In the genomic region with DNA sequence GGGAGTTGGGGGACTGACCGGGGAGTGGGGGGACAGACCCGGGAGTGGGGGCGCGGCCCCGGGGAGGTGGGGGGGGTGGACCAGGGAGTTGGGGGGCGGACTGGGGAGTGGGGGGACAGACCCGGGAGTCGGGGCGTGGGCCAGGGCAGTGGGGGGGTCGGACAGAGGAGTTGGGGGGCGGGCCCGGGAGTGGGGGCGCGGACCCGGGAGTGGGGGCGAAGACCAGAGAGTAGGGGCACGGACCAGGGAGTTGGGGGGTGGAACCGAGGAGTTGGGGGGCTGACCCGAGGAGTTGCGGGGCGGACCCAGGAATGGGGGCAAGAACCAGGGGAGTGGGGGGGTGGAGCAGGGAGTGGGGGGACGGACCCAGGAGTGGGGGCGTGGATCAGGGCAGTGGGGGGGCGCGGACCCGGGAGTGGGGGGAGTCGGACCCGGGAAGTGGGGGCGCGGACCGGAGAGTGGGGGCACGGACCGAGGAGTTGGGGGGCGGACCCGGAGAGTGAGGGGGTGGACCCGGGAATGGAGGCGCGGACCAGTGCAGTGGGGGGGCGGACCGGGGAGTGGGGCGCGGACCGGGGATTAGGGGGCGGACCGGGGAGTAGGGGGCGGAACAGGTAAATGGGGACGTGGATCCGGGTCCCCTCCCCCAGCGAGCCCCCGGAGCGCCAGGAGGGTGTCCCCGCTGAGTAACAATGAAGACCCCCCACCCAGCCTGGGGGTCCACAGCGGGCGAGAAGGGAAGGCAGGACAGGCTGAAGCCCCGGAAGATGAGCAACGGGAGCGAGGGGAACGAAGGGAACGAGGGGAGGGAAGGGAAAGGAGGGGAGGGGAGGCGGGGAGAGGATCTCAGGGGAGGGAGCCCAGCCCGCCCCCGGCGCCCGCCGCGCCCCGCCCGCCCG, we compare ENCODE assay signal across 2 cellular contexts.
TF ChIP-seq lines count a peak whose summit lies in the region.

No MANE protein-coding gene starts in this region.

TF ChIP-seq in IMR-90, 13 proteins besides CTCF, POLR2A, EP300 and RAD21:
- TF ChIP-seq CHD1 (IDR thresholded peaks at IDR 0.05; ENCODE audit: low read depth, low read length), result no peak
- no peak for TF ChIP-seq CEBPB (IDR thresholded peaks at IDR 0.05; ENCODE audit: low read depth, low read length)
- TF ChIP-seq MAZ (IDR thresholded peaks at IDR 0.05; ENCODE audit: borderline replicate concordance, low read depth, low read length), result no peak; the same call in 1 of the 2 replicates
- TF ChIP-seq FOS (IDR thresholded peaks at IDR 0.05; ENCODE audit: low read depth, low read length), result no peak
- TF ChIP-seq, protein P1, sequence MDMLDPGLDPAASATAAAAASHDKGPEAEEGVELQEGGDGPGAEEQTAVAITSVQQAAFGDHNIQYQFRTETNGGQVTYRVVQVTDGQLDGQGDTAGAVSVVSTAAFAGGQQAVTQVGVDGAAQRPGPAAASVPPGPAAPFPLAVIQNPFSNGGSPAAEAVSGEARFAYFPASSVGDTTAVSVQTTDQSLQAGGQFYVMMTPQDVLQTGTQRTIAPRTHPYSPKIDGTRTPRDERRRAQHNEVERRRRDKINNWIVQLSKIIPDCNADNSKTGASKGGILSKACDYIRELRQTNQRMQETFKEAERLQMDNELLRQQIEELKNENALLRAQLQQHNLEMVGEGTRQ (IDR thresholded peaks at IDR 0.05; ENCODE audit: low read depth, low read length), result no peak
- TF ChIP-seq MAFK (IDR thresholded peaks at IDR 0.05; ENCODE audit: low read depth, low read length), result no peak
- no peak for TF ChIP-seq RFX5 (IDR thresholded peaks at IDR 0.05; ENCODE audit: low read depth, low read length)
- TF ChIP-seq MXI1 (IDR thresholded peaks at IDR 0.05; ENCODE audit: borderline replicate concordance, low read depth, low read length), result no peak; the same call in 1 of the 2 replicates
- TF ChIP-seq, protein P2, sequence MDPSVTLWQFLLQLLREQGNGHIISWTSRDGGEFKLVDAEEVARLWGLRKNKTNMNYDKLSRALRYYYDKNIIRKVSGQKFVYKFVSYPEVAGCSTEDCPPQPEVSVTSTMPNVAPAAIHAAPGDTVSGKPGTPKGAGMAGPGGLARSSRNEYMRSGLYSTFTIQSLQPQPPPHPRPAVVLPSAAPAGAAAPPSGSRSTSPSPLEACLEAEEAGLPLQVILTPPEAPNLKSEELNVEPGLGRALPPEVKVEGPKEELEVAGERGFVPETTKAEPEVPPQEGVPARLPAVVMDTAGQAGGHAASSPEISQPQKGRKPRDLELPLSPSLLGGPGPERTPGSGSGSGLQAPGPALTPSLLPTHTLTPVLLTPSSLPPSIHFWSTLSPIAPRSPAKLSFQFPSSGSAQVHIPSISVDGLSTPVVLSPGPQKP (IDR thresholded peaks at IDR 0.05; ENCODE audit: borderline replicate concordance, low read depth, low read length), result no peak
- TF ChIP-seq NFE2L2 (IDR thresholded peaks at IDR 0.05; ENCODE audit: low read depth, low read length), result no peak
- TF ChIP-seq SMC3 (IDR thresholded peaks at IDR 0.05; ENCODE audit: low read depth, low read length), result no peak
- TF ChIP-seq RCOR1 (IDR thresholded peaks at IDR 0.05; ENCODE audit: insufficient replicate concordance, low read length), result no peak
- no peak for TF ChIP-seq BHLHE40 (IDR thresholded peaks at IDR 0.05; ENCODE audit: low read depth, low read length)

TF ChIP-seq in K562, 482 proteins besides CTCF, POLR2A, EP300 and RAD21 (continues in another document):
- TF ChIP-seq ZBTB7A (IDR thresholded peaks at IDR 0.05; ENCODE audit: borderline replicate concordance, control insufficient read depth, low read depth, low read length) (peak; percentile 83), ZNF436 (CRISPR knock-in tag; IDR thresholded peaks at IDR 0.05) (no peak), RBFOX2 (IDR thresholded peaks at IDR 0.05; ENCODE audit: low read depth, low read length) (peak; percentile 53), ZNF140 (CRISPR knock-in tag; IDR thresholded peaks at IDR 0.05) (no peak), CXXC5 (CRISPR knock-in tag; IDR thresholded peaks at IDR 0.05) (no peak), SIN3A (IDR thresholded peaks at IDR 0.05; ENCODE audit: borderline replicate concordance in 2 of 2, control insufficient read depth in 1 of 2, low read depth in 2 of 2, low read length in 2 of 2) (peak; percentile 27 to 69; a peak in 1 of 4 replicates), BRD9 (IDR thresholded peaks at IDR 0.05; ENCODE audit: low read depth, partially characterized antibody) (no peak)
- TF ChIP-seq, protein P3, sequence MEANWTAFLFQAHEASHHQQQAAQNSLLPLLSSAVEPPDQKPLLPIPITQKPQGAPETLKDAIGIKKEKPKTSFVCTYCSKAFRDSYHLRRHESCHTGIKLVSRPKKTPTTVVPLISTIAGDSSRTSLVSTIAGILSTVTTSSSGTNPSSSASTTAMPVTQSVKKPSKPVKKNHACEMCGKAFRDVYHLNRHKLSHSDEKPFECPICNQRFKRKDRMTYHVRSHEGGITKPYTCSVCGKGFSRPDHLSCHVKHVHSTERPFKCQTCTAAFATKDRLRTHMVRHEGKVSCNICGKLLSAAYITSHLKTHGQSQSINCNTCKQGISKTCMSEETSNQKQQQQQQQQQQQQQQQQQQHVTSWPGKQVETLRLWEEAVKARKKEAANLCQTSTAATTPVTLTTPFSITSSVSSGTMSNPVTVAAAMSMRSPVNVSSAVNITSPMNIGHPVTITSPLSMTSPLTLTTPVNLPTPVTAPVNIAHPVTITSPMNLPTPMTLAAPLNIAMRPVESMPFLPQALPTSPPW (CRISPR knock-in tag; IDR thresholded peaks at IDR 0.05), result peak; percentile 95
- TF ChIP-seq, protein P4, sequence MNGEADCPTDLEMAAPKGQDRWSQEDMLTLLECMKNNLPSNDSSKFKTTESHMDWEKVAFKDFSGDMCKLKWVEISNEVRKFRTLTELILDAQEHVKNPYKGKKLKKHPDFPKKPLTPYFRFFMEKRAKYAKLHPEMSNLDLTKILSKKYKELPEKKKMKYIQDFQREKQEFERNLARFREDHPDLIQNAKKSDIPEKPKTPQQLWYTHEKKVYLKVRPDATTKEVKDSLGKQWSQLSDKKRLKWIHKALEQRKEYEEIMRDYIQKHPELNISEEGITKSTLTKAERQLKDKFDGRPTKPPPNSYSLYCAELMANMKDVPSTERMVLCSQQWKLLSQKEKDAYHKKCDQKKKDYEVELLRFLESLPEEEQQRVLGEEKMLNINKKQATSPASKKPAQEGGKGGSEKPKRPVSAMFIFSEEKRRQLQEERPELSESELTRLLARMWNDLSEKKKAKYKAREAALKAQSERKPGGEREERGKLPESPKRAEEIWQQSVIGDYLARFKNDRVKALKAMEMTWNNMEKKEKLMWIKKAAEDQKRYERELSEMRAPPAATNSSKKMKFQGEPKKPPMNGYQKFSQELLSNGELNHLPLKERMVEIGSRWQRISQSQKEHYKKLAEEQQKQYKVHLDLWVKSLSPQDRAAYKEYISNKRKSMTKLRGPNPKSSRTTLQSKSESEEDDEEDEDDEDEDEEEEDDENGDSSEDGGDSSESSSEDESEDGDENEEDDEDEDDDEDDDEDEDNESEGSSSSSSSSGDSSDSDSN (IDR thresholded peaks at IDR 0.05; ENCODE audit: borderline replicate concordance in 1 of 2, low read depth in 2 of 2, low read length in 2 of 2), result 0 out of 4 replicates have a peak, but pooled peaks of 1 of the 2 experiments have one; percentile 6
- TF ChIP-seq, protein P5, sequence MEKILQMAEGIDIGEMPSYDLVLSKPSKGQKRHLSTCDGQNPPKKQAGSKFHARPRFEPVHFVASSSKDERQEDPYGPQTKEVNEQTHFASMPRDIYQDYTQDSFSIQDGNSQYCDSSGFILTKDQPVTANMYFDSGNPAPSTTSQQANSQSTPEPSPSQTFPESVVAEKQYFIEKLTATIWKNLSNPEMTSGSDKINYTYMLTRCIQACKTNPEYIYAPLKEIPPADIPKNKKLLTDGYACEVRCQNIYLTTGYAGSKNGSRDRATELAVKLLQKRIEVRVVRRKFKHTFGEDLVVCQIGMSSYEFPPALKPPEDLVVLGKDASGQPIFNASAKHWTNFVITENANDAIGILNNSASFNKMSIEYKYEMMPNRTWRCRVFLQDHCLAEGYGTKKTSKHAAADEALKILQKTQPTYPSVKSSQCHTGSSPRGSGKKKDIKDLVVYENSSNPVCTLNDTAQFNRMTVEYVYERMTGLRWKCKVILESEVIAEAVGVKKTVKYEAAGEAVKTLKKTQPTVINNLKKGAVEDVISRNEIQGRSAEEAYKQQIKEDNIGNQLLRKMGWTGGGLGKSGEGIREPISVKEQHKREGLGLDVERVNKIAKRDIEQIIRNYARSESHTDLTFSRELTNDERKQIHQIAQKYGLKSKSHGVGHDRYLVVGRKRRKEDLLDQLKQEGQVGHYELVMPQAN (IDR thresholded peaks at IDR 0.05; ENCODE audit: borderline replicate concordance), result peak; percentile 60
- TF ChIP-seq, protein P6, sequence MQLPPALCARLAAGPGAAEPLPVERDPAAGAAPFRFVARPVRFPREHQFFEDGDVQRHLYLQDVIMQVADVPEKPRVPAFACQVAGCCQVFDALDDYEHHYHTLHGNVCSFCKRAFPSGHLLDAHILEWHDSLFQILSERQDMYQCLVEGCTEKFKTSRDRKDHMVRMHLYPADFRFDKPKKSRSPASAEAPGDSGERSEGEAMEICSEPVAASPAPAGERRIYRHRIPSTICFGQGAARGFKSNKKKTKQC (CRISPR knock-in tag; IDR thresholded peaks at IDR 0.05), result no peak
- TF ChIP-seq, protein P7, sequence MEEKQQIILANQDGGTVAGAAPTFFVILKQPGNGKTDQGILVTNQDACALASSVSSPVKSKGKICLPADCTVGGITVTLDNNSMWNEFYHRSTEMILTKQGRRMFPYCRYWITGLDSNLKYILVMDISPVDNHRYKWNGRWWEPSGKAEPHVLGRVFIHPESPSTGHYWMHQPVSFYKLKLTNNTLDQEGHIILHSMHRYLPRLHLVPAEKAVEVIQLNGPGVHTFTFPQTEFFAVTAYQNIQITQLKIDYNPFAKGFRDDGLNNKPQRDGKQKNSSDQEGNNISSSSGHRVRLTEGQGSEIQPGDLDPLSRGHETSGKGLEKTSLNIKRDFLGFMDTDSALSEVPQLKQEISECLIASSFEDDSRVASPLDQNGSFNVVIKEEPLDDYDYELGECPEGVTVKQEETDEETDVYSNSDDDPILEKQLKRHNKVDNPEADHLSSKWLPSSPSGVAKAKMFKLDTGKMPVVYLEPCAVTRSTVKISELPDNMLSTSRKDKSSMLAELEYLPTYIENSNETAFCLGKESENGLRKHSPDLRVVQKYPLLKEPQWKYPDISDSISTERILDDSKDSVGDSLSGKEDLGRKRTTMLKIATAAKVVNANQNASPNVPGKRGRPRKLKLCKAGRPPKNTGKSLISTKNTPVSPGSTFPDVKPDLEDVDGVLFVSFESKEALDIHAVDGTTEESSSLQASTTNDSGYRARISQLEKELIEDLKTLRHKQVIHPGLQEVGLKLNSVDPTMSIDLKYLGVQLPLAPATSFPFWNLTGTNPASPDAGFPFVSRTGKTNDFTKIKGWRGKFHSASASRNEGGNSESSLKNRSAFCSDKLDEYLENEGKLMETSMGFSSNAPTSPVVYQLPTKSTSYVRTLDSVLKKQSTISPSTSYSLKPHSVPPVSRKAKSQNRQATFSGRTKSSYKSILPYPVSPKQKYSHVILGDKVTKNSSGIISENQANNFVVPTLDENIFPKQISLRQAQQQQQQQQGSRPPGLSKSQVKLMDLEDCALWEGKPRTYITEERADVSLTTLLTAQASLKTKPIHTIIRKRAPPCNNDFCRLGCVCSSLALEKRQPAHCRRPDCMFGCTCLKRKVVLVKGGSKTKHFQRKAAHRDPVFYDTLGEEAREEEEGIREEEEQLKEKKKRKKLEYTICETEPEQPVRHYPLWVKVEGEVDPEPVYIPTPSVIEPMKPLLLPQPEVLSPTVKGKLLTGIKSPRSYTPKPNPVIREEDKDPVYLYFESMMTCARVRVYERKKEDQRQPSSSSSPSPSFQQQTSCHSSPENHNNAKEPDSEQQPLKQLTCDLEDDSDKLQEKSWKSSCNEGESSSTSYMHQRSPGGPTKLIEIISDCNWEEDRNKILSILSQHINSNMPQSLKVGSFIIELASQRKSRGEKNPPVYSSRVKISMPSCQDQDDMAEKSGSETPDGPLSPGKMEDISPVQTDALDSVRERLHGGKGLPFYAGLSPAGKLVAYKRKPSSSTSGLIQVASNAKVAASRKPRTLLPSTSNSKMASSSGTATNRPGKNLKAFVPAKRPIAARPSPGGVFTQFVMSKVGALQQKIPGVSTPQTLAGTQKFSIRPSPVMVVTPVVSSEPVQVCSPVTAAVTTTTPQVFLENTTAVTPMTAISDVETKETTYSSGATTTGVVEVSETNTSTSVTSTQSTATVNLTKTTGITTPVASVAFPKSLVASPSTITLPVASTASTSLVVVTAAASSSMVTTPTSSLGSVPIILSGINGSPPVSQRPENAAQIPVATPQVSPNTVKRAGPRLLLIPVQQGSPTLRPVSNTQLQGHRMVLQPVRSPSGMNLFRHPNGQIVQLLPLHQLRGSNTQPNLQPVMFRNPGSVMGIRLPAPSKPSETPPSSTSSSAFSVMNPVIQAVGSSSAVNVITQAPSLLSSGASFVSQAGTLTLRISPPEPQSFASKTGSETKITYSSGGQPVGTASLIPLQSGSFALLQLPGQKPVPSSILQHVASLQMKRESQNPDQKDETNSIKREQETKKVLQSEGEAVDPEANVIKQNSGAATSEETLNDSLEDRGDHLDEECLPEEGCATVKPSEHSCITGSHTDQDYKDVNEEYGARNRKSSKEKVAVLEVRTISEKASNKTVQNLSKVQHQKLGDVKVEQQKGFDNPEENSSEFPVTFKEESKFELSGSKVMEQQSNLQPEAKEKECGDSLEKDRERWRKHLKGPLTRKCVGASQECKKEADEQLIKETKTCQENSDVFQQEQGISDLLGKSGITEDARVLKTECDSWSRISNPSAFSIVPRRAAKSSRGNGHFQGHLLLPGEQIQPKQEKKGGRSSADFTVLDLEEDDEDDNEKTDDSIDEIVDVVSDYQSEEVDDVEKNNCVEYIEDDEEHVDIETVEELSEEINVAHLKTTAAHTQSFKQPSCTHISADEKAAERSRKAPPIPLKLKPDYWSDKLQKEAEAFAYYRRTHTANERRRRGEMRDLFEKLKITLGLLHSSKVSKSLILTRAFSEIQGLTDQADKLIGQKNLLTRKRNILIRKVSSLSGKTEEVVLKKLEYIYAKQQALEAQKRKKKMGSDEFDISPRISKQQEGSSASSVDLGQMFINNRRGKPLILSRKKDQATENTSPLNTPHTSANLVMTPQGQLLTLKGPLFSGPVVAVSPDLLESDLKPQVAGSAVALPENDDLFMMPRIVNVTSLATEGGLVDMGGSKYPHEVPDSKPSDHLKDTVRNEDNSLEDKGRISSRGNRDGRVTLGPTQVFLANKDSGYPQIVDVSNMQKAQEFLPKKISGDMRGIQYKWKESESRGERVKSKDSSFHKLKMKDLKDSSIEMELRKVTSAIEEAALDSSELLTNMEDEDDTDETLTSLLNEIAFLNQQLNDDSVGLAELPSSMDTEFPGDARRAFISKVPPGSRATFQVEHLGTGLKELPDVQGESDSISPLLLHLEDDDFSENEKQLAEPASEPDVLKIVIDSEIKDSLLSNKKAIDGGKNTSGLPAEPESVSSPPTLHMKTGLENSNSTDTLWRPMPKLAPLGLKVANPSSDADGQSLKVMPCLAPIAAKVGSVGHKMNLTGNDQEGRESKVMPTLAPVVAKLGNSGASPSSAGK (IDR thresholded peaks at IDR 0.05), result no peak
- TF ChIP-seq, protein P8, sequence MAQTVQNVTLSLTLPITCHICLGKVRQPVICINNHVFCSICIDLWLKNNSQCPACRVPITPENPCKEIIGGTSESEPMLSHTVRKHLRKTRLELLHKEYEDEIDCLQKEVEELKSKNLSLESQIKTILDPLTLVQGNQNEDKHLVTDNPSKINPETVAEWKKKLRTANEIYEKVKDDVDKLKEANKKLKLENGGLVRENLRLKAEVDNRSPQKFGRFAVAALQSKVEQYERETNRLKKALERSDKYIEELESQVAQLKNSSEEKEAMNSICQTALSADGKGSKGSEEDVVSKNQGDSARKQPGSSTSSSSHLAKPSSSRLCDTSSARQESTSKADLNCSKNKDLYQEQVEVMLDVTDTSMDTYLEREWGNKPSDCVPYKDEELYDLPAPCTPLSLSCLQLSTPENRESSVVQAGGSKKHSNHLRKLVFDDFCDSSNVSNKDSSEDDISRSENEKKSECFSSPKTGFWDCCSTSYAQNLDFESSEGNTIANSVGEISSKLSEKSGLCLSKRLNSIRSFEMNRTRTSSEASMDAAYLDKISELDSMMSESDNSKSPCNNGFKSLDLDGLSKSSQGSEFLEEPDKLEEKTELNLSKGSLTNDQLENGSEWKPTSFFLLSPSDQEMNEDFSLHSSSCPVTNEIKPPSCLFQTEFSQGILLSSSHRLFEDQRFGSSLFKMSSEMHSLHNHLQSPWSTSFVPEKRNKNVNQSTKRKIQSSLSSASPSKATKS (CRISPR knock-in tag; IDR thresholded peaks at IDR 0.05), result no peak
